ENCODE assay signal across 7 cellular contexts in the genomic region with DNA sequence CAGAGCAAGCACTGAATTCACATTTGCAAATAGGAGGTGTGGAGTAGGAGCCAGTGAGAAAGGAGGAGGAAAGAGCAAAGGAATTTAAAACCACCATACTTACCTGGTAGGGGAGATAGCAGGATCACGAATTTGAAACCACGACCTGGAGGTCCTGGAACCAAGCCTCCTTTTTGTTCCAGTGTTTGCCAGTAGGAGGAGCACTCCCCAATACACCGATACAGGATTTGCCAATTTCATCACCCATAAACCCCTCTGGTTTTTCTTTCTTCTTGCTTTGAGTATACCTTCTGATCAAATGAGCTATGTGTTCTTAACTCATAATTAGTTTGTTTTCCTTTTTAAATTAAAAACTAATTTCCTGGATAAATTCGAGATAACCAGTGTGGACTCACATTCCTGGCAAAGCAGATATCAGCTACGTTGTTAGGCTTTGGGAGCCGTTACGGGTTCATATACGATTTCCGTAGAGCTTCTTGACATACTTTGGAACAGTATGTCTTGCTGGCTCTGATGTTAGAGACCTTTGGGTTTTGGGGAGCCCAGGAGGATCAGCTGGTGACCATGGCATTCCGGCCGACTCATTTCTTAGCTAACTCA. TPM values are rescaled to one million over a fixed set of nuclear protein-coding genes. Genes with fewer than 3 reads are reported as not detected.
DNase-seq lines count a peak whose midpoint lies in the region; ATAC-seq and TF ChIP-seq lines count a peak whose summit lies in the region.

No MANE protein-coding gene starts in this region.

- no peaks in the 10 kb centered on the region for H3K9me3 ChIP-seq in RWPE2 (ENCODE audit: severe bottlenecking)
- H3K9me3 ChIP-seq in spleen: no peaks in the 10 kb centered on the region

- WGBS in spleen, 5 donors: 72 to 80% (median 75%) methylated on average over 11 of the region's 11 CpGs

- ATAC-seq in RWPE2 (ENCODE audit: low read depth) (no peak), GM21825 (IDR thresholded peaks at IDR 0.05; ENCODE audit: unreplicated experiment) (no peak)

- H3K4me3 ChIP-seq in RWPE2 (ENCODE audit: severe bottlenecking) (no peak overlapping the region), dorsolateral prefrontal cortex (no peak overlapping the region), spleen (no peak overlapping the region)

- intact Hi-C loops in dorsolateral prefrontal cortex (cut with DNase I): no loop called here
- intact Hi-C loops in spleen (cut with DNase I; ENCODE audit: low total_unique reads): no loop called here

- H3K36me3 ChIP-seq in RWPE2 (ENCODE audit: low read depth) (no peaks in the 10 kb centered on the region), spleen (no peaks in the 10 kb centered on the region)

- peak; percentile 62 for TF ChIP-seq CTCF in GM13977 (IDR thresholded peaks at IDR 0.05; ENCODE audit: extremely low read depth, insufficient read depth, missing control alignments)
- TF ChIP-seq CTCF in RWPE2 (IDR thresholded peaks at IDR 0.05; ENCODE audit: poor library complexity, severe bottlenecking): peak; percentile 62
- TF ChIP-seq CTCF in dorsolateral prefrontal cortex (IDR thresholded peaks at IDR 0.05 in 54 of 56, conservative IDR thresholded peaks at IDR 0.05 in 2 of 56; ENCODE audit: low read depth in 1 of 56, partially characterized antibody in 56 of 56): peak in 47 of 56 donors; percentile 14 to 53 (median 36)
- peak in 9 of 11 experiments; percentile 14 to 69 (median 53) for TF ChIP-seq CTCF in spleen (IDR thresholded peaks at IDR 0.05 in 8 of 11, conservative IDR thresholded peaks at IDR 0.05 in 3 of 11)

- in situ Hi-C loops in GM13977 (cut with MboI; ENCODE audit: low pct_unique_long_range_greater_than_20kb, low sequenced_read_pairs, unreplicated experiment): no loop called here

- H3K27me3 ChIP-seq in RWPE2 (ENCODE audit: insufficient read depth, poor library complexity, severe bottlenecking) (no peaks in the 10 kb centered on the region), dorsolateral prefrontal cortex (no peaks in the 10 kb centered on the region), spleen (replicated peaks in 1 of 7) (no peaks in the 10 kb centered on the region)

- H3K27ac ChIP-seq in RWPE2 (ENCODE audit: poor library complexity, severe bottlenecking) (no peak overlapping the region), dorsolateral prefrontal cortex (no peak overlapping the region), spleen (no peak overlapping the region)

- no peak for TF ChIP-seq POLR2A in spleen (IDR thresholded peaks at IDR 0.05)

- DNase-seq in GM13977 (ENCODE audit: low spot score) (peak; percentile 49), RWPE2 (ENCODE audit: low spot score) (no peak), dorsolateral prefrontal cortex (no peak), spleen (no peak), nucleus accumbens (lab: John Stamatoyannopoulos, UW) (no peak), retina (no peak)

- H3K4me1 ChIP-seq in RWPE2 (ENCODE audit: insufficient read depth, poor library complexity, severe bottlenecking) (no peaks in the 10 kb centered on the region), spleen (no peaks in the 10 kb centered on the region)

RNA-seq across cellular contexts. Expression of a gene that starts 22.7 kb away (rescaled TPM):
- total RNA-seq in dorsolateral prefrontal cortex (1 to 10 TPM in 55 of 120 experiments, under 1 TPM in 63, not detected in 2; 0.14 to 7.0 (median 0.96) TPM), spleen (not detected)
- not detected for polyA plus RNA-seq in spleen

RNA-seq across cellular contexts. Expression of a gene that starts 53.6 kb away (rescaled TPM):
- 10 to 100 TPM; 31.2 to 66.5 (median 46.5) TPM for total RNA-seq in dorsolateral prefrontal cortex
- 10 to 100 TPM in 1 of 7 donors, 1 to 10 TPM in 6; 4.5 to 10.3 (median 6.1) TPM for total RNA-seq in spleen
- polyA plus RNA-seq in spleen: under 1 TPM; 0.54 to 0.77 (median 0.58) TPM
